ENCODE assay signal across 8 cellular contexts in the genomic region with DNA sequence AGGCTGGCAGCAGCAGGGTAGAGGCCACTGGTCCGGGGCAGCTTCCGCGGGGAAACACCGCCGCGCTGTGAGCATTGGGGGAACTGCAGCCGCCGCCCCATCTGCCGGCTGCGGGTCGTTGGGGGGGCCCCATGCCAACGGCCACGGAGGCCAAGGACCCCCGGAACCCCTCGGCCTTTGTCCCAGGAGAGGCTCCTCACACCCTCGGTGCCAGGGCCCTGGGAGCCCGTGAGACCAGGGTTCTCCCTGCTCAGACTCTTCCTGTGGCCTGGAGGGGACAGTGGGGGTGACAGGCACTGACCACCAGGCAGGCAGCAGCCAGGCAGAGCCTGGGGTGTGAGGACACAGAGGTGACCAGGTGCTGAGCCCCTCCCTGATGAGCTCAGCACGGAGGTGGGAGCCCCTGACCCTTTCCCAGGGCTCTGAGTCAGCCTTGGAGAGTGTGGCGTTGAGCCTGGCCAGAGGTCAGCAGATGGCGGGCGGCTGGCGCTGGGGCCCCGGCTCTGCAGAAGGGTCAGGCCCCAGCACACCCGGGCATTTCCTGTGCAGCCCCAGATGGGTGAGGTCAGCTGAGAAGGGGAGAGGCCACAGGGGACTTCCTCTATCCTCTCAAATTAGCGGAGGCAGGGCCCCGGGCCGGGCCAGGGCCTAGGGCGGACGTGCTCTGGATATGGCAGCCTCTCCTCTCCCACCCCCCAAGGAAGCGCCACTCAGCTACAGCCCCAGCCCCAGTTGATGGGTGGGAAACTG. TPM values are rescaled to one million over a fixed set of nuclear protein-coding genes. Genes with fewer than 3 reads are reported as not detected.
DNase-seq lines count a peak whose midpoint lies in the region; ATAC-seq and TF ChIP-seq lines count a peak whose summit lies in the region.

No MANE protein-coding gene starts in this region.

- no peaks in the 10 kb centered on the region for H3K9me3 Mint-ChIP-seq in activated naive CD4-positive, alpha-beta T cell treated with anti-CD3 and anti-CD28 coated beads, Interleukin-2, amount 50 U/mL, for 72 hours

- no peaks in the 10 kb centered on the region for H3K36me3 ChIP-seq in RWPE2 (ENCODE audit: low read depth)

- peaks cover 3% of the 10 kb centered on the region for H3K27me3 ChIP-seq in RWPE2 (ENCODE audit: insufficient read depth, poor library complexity, severe bottlenecking)

- no peak for DNase-seq in AG09309 (ENCODE audit: low read depth)
- DNase-seq in RWPE2 (ENCODE audit: low spot score) = no peak
- peak; percentile 54 to 87 for DNase-seq in activated naive CD4-positive, alpha-beta T cell treated with anti-CD3 and anti-CD28 coated beads, Interleukin-2, amount 50 U/mL, for 72 hours (ENCODE audit: low spot score in 2 of 2)
- peak; percentile 86 for DNase-seq in left cardiac atrium
- DNase-seq in retinal pigment epithelial cell (ENCODE audit: low read depth) = no peak

- no peak overlapping the region for H3K27ac Mint-ChIP-seq in activated naive CD4-positive, alpha-beta T cell treated with anti-CD3 and anti-CD28 coated beads, Interleukin-2, amount 50 U/mL, for 72 hours

- ATAC-seq in GM21825 (IDR thresholded peaks at IDR 0.05; ENCODE audit: unreplicated experiment) = peak; percentile 54
- ATAC-seq in RWPE2 (ENCODE audit: low read depth) = peak; percentile 86
- peak; percentile 87 to 98 for ATAC-seq in activated naive CD4-positive, alpha-beta T cell treated with anti-CD3 and anti-CD28 coated beads, Interleukin-2, amount 50 U/mL, for 72 hours
- ATAC-seq in left cardiac atrium = peak; percentile 45 to 69
- ATAC-seq in HG03457 (IDR thresholded peaks at IDR 0.05; ENCODE audit: unreplicated experiment) = no peak
- ATAC-seq in HG02852 (IDR thresholded peaks at IDR 0.05; ENCODE audit: unreplicated experiment) = no peak

- intact Hi-C loops in left cardiac atrium (cut with DNase I) = loop anchor here (5.0 to 10.0 kb wide), 2 partner anchors 48 to 50 kb away; no protein-coding TSS in a partner anchor

- no peaks in the 10 kb centered on the region for H3K4me1 ChIP-seq in RWPE2 (ENCODE audit: insufficient read depth, poor library complexity, severe bottlenecking)

- H3K27ac ChIP-seq in RWPE2 (ENCODE audit: poor library complexity, severe bottlenecking) = no peak overlapping the region

- H3K9me3 ChIP-seq in RWPE2 (ENCODE audit: severe bottlenecking) = no peaks in the 10 kb centered on the region

- H3K4me3 ChIP-seq in AG09309 (ENCODE audit: control insufficient read depth, low read depth, low read length) = no peak overlapping the region
- H3K4me3 ChIP-seq in RWPE2 (ENCODE audit: severe bottlenecking) = no peak overlapping the region
- no peak overlapping the region for H3K4me3 ChIP-seq in retinal pigment epithelial cell (ENCODE audit: low read length)

- TF ChIP-seq CTCF in AG09309 (IDR thresholded peaks at IDR 0.05; ENCODE audit: control insufficient read depth, insufficient read depth, low read depth, low read length, missing control alignments) = peak; percentile 83
- peak; percentile 82 for TF ChIP-seq CTCF in RWPE2 (IDR thresholded peaks at IDR 0.05; ENCODE audit: poor library complexity, severe bottlenecking)
- TF ChIP-seq CTCF in retinal pigment epithelial cell (conservative IDR thresholded peaks at IDR 0.05; ENCODE audit: low read depth, low read length) = peak; percentile 90

- no peaks in the 10 kb centered on the region for H3K36me3 Mint-ChIP-seq in activated naive CD4-positive, alpha-beta T cell treated with anti-CD3 and anti-CD28 coated beads, Interleukin-2, amount 50 U/mL, for 72 hours

RNA-seq across cellular contexts. Expression of gene EGFL7, which starts 17.9 kb away (rescaled TPM):
- total RNA-seq in activated naive CD4-positive, alpha-beta T cell treated with anti-CD3 and anti-CD28 coated beads, Interleukin-2, amount 50 U/mL, for 72 hours = 1 to 10 TPM in 1 of 2 donors, under 1 TPM in 1; 0.61 to 1.6 TPM
- total RNA-seq in left cardiac atrium = 100 to 1,000 TPM in 1 of 2 donors, 10 to 100 TPM in 1; 86.6 to 138 TPM

RNA-seq across cellular contexts. Expression of gene AGPAT2, which starts 42.5 kb away (rescaled TPM):
- 10 to 100 TPM in 1 of 2 donors, 1 to 10 TPM in 1; 7.4 to 18.9 TPM for total RNA-seq in activated naive CD4-positive, alpha-beta T cell treated with anti-CD3 and anti-CD28 coated beads, Interleukin-2, amount 50 U/mL, for 72 hours
- 100 to 1,000 TPM; 154 TPM for total RNA-seq in left cardiac atrium

Comparison
In these comparisons a context has a peak if more than half of its experiments do, and no peak if none do; other contexts are left out.
1. DNase-seq: peak in activated naive CD4-positive, alpha-beta T cell treated with anti-CD3 and anti-CD28 coated beads, Interleukin-2, amount 50 U/mL, for 72 hours (2 of 2) and left cardiac atrium (single experiment); none in AG09309 (single experiment), RWPE2 (single experiment) and retinal pigment epithelial cell (single experiment).
2. ATAC-seq: peak in GM21825 (single experiment), RWPE2 (single experiment), activated naive CD4-positive, alpha-beta T cell treated with anti-CD3 and anti-CD28 coated beads, Interleukin-2, amount 50 U/mL, for 72 hours (2 of 2) and left cardiac atrium (2 of 2); none in HG03457 (single experiment) and HG02852 (single experiment).
3. RNA of gene EGFL7, which starts 17.9 kb away (total RNA-seq): 86.6 to 138 TPM in left cardiac atrium; 0.61 to 1.6 TPM in activated naive CD4-positive, alpha-beta T cell treated with anti-CD3 and anti-CD28 coated beads, Interleukin-2, amount 50 U/mL, for 72 hours; every median in the first group is over 10 times any median in the second.
4. RNA of gene AGPAT2, which starts 42.5 kb away (total RNA-seq): 154 TPM in left cardiac atrium; 7.4 to 18.9 TPM in activated naive CD4-positive, alpha-beta T cell treated with anti-CD3 and anti-CD28 coated beads, Interleukin-2, amount 50 U/mL, for 72 hours; every median in the first group is over 4 times any median in the second.
5. Peak in every context shown above with its lines, with median percentiles within 50 percentile points of each other: CTCF ChIP-seq.